29 cellular contexts compared by ENCODE assay signal in genomic region chr5:60285910-60286309, GRCh38.
"Had no signal": no experiment of that assay in that cellular context is flagged by ENCODE, and none has a peak within 500 bp of the region (broad histone marks: within the 10 kb centered on the region; RNA-seq: fewer than 3 reads in every experiment).

No MANE protein-coding gene starts in this region.

- FAIRE-seq: bronchial epithelial cell, endometrium, frontal cortex had no signal

- H3K27ac ChIP-seq: epithelial cell of prostate, esophagus squamous epithelium, neural progenitor cell, right atrium auricular region, tibial nerve, WERI-Rb-1 had no signal

- H3K9me3 ChIP-seq: esophagus squamous epithelium, right atrium auricular region, tibial nerve had no signal

- DNase-seq: activated CD4-positive, alpha-beta memory T cell treated with anti-CD3 and anti-CD28 coated beads for 36 hours; activated CD4-positive, alpha-beta T cell treated with anti-CD3 and anti-CD28 coated beads, Interleukin-2, amount 10 ng/mL, durations not matched to agents 24 days and 14 days; activated CD8-positive, alpha-beta memory T cell treated with anti-CD3 and anti-CD28 coated beads, Interleukin-2, amount 50 U/mL, for 4 hours; activated gamma-delta T cell treated with Interleukin-2 at 50 U/mL for 16 hours; activated naive CD4-positive, alpha-beta T cell treated with anti-CD3 and anti-CD28 coated beads, Interleukin-2, amount 50 U/mL, for 16 hours; activated T-cell treated with anti-CD3 and anti-CD28 coated beads, Interleukin-2, amount 50 U/mL, for 1 hour; amniotic stem cell; dermis blood vessel endothelial cell; effector CD4-positive, alpha-beta T cell; esophagus squamous epithelium; glutamatergic neuron; left colon; naive thymus-derived CD8-positive, alpha-beta T cell; stimulated activated CD4-positive, alpha-beta T cell treated with anti-CD3 and anti-CD28 coated beads, Interleukin-1b, Interleukin-23, amount 100 ng/mL, for 48 hours; stimulated activated CD4-positive, alpha-beta T cell treated with anti-CD3 and anti-CD28 coated beads, Interleukin-4, amount 100 ng/mL, for 4 hours; stimulated activated CD8-positive, alpha-beta memory T cell treated with anti-CD3 and anti-CD28 coated beads, Interleukin-4, amount 100 ng/mL, for 48 hours; stimulated activated naive CD8-positive, alpha-beta T cell treated with anti-CD3 and anti-CD28 coated beads, Interleukin-15, amount 100 ng/mL, for 72 hours; substantia nigra; T-helper 17 cell; T1000; WERI-Rb-1 had no signal

- H3K4me1 ChIP-seq: esophagus squamous epithelium, neural progenitor cell, right atrium auricular region, tibial nerve had no signal

- H3K36me3 ChIP-seq: esophagus squamous epithelium, neural progenitor cell, right atrium auricular region, tibial nerve, WERI-Rb-1 had no signal

- H3K27me3 ChIP-seq: esophagus squamous epithelium, right atrium auricular region, tibial nerve had no signal

- H3K4me3 ChIP-seq: esophagus squamous epithelium, neural progenitor cell, right atrium auricular region, smooth muscle cell, tibial nerve had no signal

- H3K9ac ChIP-seq: neural progenitor cell had no signal
